8 cellular contexts compared by ENCODE assay signal in the genomic region with DNA sequence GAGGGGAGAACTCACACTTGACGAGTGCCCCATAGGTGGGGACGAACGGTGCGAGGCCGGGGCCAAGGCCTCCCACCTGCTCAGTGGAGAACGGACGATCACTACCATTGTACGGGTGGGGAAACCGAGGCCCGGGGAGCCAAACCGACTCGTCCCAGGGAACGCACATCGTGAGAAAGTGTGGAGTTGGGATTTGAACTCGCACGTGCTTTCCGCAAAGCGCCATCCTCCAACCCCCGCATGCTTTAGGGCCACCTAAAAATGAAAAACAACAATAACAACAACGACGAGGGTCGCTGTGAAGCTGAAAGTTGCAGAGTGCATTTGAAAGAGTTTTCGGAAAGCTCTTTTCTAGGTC. TPM values are rescaled to one million over a fixed set of nuclear protein-coding genes. Genes with fewer than 3 reads are reported as not detected.
A peak's percentile ranks its signal among the peaks of the same experiment; 100 is the strongest.
DNase-seq lines count a peak whose midpoint lies in the region; ATAC-seq and TF ChIP-seq lines count a peak whose summit lies in the region.

No MANE protein-coding gene starts in this region.

- no peak for DNase-seq in fibroblast of the aortic adventitia (ENCODE audit: low read depth)
- no peak for DNase-seq in erythroblast (lab: John Stamatoyannopoulos, UW)
- no peak for DNase-seq in activated CD8-positive, alpha-beta memory T cell treated with anti-CD3 and anti-CD28 coated beads, Interleukin-2, amount 50 U/mL, for 4 hours
- no peak for DNase-seq in cerebellar nuclear complex (lab: John Stamatoyannopoulos, UW)

- no peak for TF ChIP-seq POLR2A in erythroblast (IDR thresholded peaks at IDR 0.05; ENCODE audit: low read length)

- H3K4me3 ChIP-seq in GM12875 (ENCODE audit: low read depth, low read length), result peak overlapping the region; percentile 70
- H3K4me3 ChIP-seq in WI38 (ENCODE audit: low read depth, low read length), result peak overlapping the region; percentile 76
- H3K4me3 ChIP-seq in fibroblast of the aortic adventitia (ENCODE audit: low read depth, low read length), result peak overlapping the region; percentile 96
- H3K4me3 ChIP-seq in rectal smooth muscle tissue (ENCODE audit: low read length), result peak overlapping the region; percentile 79

- no peaks in the 10 kb centered on the region for H3K27me3 ChIP-seq in rectal smooth muscle tissue (ENCODE audit: control insufficient read depth, insufficient read depth, low read length)

- no peaks in the 10 kb centered on the region for H3K4me1 ChIP-seq in rectal smooth muscle tissue (ENCODE audit: control insufficient read depth, insufficient read depth, low read length)

- no peak for TF ChIP-seq CTCF in GM12875 (IDR thresholded peaks at IDR 0.05; ENCODE audit: borderline replicate concordance, insufficient read depth, low read depth, low read length)
- TF ChIP-seq CTCF in WI38 (IDR thresholded peaks at IDR 0.05; ENCODE audit: low read depth, low read length), result no peak
- TF ChIP-seq CTCF in fibroblast of the aortic adventitia (IDR thresholded peaks at IDR 0.05; ENCODE audit: insufficient read depth, low read length), result no peak

- no peaks in the 10 kb centered on the region for H3K36me3 ChIP-seq in rectal smooth muscle tissue (ENCODE audit: control insufficient read depth, insufficient read depth, low read length)

- ATAC-seq in HG03280 (IDR thresholded peaks at IDR 0.05; ENCODE audit: unreplicated experiment), result no peak

- peak overlapping the region; percentile 50 for H3K27ac ChIP-seq in rectal smooth muscle tissue (ENCODE audit: low read depth, low read length)

- H3K9ac ChIP-seq in rectal smooth muscle tissue (ENCODE audit: low read length), result peak overlapping the region; percentile 16

RNA-seq across cellular contexts. Expression of a gene that starts 0.5 kb away (rescaled TPM):
- total RNA-seq in fibroblast of the aortic adventitia (ENCODE audit: low replicate concordance), result 26.8 and 57.6 TPM in 2 replicates

RNA-seq across cellular contexts. Expression of a gene that starts 6.4 kb away (rescaled TPM):
- 0.09 TPM in 1 of 2 replicates, not detected in the other for total RNA-seq in fibroblast of the aortic adventitia (ENCODE audit: low replicate concordance)

RNA-seq across cellular contexts. Expression of a gene that starts 23.4 kb away (rescaled TPM):
- total RNA-seq in fibroblast of the aortic adventitia (ENCODE audit: low replicate concordance), result 827 and 1,080 TPM in 2 replicates

RNA-seq across cellular contexts. Expression of a gene that starts 38.6 kb away (rescaled TPM):
- total RNA-seq in fibroblast of the aortic adventitia (ENCODE audit: low replicate concordance), result not detected in 2 replicates

RNA-seq across cellular contexts. Expression of a gene that starts 39.0 kb away (rescaled TPM):
- not detected in 2 replicates for total RNA-seq in fibroblast of the aortic adventitia (ENCODE audit: low replicate concordance)
